8 cellular contexts compared by ENCODE assay signal in the genomic region with DNA sequence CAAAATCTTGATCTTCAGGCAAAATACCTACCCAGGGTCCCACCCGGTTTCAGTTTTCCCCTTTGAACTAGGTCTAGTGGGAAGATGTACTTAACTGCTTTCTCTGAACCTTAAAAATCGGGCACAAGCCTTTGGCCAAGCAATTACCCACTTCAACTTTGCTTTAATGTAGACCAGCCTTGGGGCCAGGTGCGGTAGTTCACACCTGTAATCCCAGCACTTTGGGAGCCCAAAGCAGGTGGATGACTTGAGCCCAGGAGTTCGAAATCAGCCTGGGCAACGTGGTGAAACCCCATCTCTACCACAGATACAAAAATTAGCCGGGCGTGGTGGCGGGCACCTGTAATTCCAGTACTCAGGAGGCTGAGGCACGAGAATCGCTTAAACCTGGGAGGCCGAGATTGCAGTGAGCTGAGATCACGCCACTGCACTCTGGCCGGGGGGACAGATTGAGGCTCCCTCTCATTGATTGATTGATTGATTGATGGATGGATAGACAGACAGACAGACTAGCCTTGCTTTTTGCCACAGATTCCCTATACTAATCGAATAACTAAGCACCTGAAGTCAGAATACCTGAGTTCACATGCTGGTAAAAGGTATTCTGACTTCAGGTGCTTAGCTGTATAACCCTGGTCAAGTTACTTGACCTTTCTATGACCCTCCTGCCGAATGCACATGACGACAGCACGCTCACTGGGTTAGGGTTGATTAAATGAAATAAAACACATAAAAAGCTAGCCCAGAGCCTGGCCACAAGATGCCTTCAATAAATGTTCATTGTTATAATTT. TPM values are rescaled to one million over a fixed set of nuclear protein-coding genes. Genes with fewer than 3 reads are reported as not detected.
DNase-seq lines count a peak whose midpoint lies in the region; ATAC-seq and TF ChIP-seq lines count a peak whose summit lies in the region.

No MANE protein-coding gene starts in this region.

- CTCF ChIA-PET in WTC11 (lab: Charles Lee): interaction anchor here (4.3 kb wide), 1 partner anchor 21 kb away, joined by 31 read pairs; no protein-coding TSS in a partner anchor

- peaks cover 59% of the 10 kb centered on the region for H3K79me2 ChIP-seq in GM23248 (ENCODE audit: insufficient read depth)

- peak overlapping the region; percentile 91 for H3K4me2 ChIP-seq in GM23248 (ENCODE audit: unreplicated experiment)

- no peaks in the 10 kb centered on the region for H3K9me2 ChIP-seq in GM23248 (ENCODE audit: insufficient read depth)

- no peaks in the 10 kb centered on the region for H3K9me3 Mint-ChIP-seq in WTC11

- H4K20me1 ChIP-seq in GM23248 (ENCODE audit: insufficient read depth): no peaks in the 10 kb centered on the region

- H3K27ac ChIP-seq in GM23248: peak overlapping the region; percentile 89
- H3K27ac ChIP-seq in gastrocnemius medialis: peak overlapping the region; percentile 96 to 100 (median 98)

- H3K27ac Mint-ChIP-seq in WTC11: no peak overlapping the region

- H3K9ac ChIP-seq in GM23248: peak overlapping the region; percentile 95

- in situ Hi-C loops in GM23248 (cut with MboI) (no loop called here), gastrocnemius medialis (cut with MboI; ENCODE audit: low sequenced_read_pairs in 4 of 4) (no loop called here)

- peaks cover 19% of the 10 kb centered on the region for H3K4me1 Mint-ChIP-seq in WTC11

- H2AFZ ChIP-seq in GM23248: 0 out of 2 replicates have a peak overlapping the region, but pooled peaks have one; percentile 58

- peaks cover 5% of the 10 kb centered on the region for H3K27me3 Mint-ChIP-seq in WTC11 (ENCODE audit: low read depth)

- peak overlapping the region; percentile 84 for H3K4me3 Mint-ChIP-seq in WTC11

- DNase-seq in GM23248 (no peak), WTC11 (ENCODE audit: low spot score) (no peak), fibroblast of the aortic adventitia (ENCODE audit: low read depth) (no peak), gastrocnemius medialis (no peak), NCI-H1092 (lab: John Stamatoyannopoulos, UW) (no peak), NCI-H146 treated with DMSO at 0.1 percent for 48 hours (lab: John Stamatoyannopoulos, UW; ENCODE audit: unreplicated experiment) (no peak)

- POLR2A ChIA-PET in WTC11 (lab: Charles Lee): interaction anchor here (0.6 kb wide), 1 partner anchor 331 kb away, joined by 3 read pairs; no protein-coding TSS in a partner anchor

- intact Hi-C loops in gastrocnemius medialis (cut with DNase I; ENCODE audit: low total_unique reads): loop anchor here (1.0 to 5.0 kb wide), 3 partner anchors 20 to 83 kb away; no protein-coding TSS in a partner anchor

- no peaks in the 10 kb centered on the region for H3K9me3 ChIP-seq in GM23248 (ENCODE audit: low read depth)
- no peaks in the 10 kb centered on the region for H3K9me3 ChIP-seq in gastrocnemius medialis

- H3K36me3 ChIP-seq in GM23248 (ENCODE audit: low read depth) (no peaks in the 10 kb centered on the region), gastrocnemius medialis (peaks cover 0 to 5% of the 10 kb centered on the region in 2 donors)

- H3K4me3 ChIP-seq in GM23248: peak overlapping the region; percentile 83
- peak overlapping the region; percentile 85 for H3K4me3 ChIP-seq in fibroblast of the aortic adventitia (ENCODE audit: low read depth, low read length)
- H3K4me3 ChIP-seq in gastrocnemius medialis: peak overlapping the region; percentile 72 to 92 (median 80)

- no peak for TF ChIP-seq POLR2A in gastrocnemius medialis (IDR thresholded peaks at IDR 0.05)

- no peak for ATAC-seq in WTC11
- peak in 1 of 2 donors; percentile 21 for ATAC-seq in gastrocnemius medialis
- no peak for ATAC-seq in esophagus mucosa
- ATAC-seq in HG03520 (IDR thresholded peaks at IDR 0.05; ENCODE audit: unreplicated experiment): no peak

- peaks cover 20% of the 10 kb centered on the region for H3F3A ChIP-seq in GM23248 (ENCODE audit: insufficient read depth)

- TF ChIP-seq CTCF in WTC11 (IDR thresholded peaks at IDR 0.05) (no peak), fibroblast of the aortic adventitia (IDR thresholded peaks at IDR 0.05; ENCODE audit: insufficient read depth, low read length) (no peak), gastrocnemius medialis (IDR thresholded peaks at IDR 0.05 in 4 of 5, conservative IDR thresholded peaks at IDR 0.05 in 1 of 5) (no peak)

- H3K36me3 Mint-ChIP-seq in WTC11: no peaks in the 10 kb centered on the region

- 72 to 76% methylated on average over 17 of the region's 17 CpGs for WGBS in GM23248 (ENCODE audit: low coverage in 1 of 2, low lambda C conversion rate in 2 of 2, missing lambda C conversion rate in 2 of 2), 2 experiments

- H3K27me3 ChIP-seq in GM23248 (replicated peaks; ENCODE audit: insufficient read depth) (no peaks in the 10 kb centered on the region), gastrocnemius medialis (no peaks in the 10 kb centered on the region)

- H3K4me1 ChIP-seq in GM23248 (ENCODE audit: insufficient read depth): peaks cover 29% of the 10 kb centered on the region
- H3K4me1 ChIP-seq in gastrocnemius medialis: peaks cover 44 to 56% of the 10 kb centered on the region in 2 donors

TF ChIP-seq in WTC11, 78 proteins besides CTCF, POLR2A, EP300 and RAD21:
- TF ChIP-seq ETV6 (CRISPR knock-in tag; IDR thresholded peaks at IDR 0.05): no peak
- no peak for TF ChIP-seq ZNF396 (CRISPR knock-in tag; IDR thresholded peaks at IDR 0.05; ENCODE audit: borderline replicate concordance)
- TF ChIP-seq, protein P1, sequence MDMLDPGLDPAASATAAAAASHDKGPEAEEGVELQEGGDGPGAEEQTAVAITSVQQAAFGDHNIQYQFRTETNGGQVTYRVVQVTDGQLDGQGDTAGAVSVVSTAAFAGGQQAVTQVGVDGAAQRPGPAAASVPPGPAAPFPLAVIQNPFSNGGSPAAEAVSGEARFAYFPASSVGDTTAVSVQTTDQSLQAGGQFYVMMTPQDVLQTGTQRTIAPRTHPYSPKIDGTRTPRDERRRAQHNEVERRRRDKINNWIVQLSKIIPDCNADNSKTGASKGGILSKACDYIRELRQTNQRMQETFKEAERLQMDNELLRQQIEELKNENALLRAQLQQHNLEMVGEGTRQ (CRISPR knock-in tag; IDR thresholded peaks at IDR 0.05): no peak
- TF ChIP-seq, protein P2, sequence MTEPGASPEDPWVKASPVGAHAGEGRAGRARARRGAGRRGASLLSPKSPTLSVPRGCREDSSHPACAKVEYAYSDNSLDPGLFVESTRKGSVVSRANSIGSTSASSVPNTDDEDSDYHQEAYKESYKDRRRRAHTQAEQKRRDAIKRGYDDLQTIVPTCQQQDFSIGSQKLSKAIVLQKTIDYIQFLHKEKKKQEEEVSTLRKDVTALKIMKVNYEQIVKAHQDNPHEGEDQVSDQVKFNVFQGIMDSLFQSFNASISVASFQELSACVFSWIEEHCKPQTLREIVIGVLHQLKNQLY (CRISPR knock-in tag; IDR thresholded peaks at IDR 0.05): no peak
- TF ChIP-seq, protein P3, sequence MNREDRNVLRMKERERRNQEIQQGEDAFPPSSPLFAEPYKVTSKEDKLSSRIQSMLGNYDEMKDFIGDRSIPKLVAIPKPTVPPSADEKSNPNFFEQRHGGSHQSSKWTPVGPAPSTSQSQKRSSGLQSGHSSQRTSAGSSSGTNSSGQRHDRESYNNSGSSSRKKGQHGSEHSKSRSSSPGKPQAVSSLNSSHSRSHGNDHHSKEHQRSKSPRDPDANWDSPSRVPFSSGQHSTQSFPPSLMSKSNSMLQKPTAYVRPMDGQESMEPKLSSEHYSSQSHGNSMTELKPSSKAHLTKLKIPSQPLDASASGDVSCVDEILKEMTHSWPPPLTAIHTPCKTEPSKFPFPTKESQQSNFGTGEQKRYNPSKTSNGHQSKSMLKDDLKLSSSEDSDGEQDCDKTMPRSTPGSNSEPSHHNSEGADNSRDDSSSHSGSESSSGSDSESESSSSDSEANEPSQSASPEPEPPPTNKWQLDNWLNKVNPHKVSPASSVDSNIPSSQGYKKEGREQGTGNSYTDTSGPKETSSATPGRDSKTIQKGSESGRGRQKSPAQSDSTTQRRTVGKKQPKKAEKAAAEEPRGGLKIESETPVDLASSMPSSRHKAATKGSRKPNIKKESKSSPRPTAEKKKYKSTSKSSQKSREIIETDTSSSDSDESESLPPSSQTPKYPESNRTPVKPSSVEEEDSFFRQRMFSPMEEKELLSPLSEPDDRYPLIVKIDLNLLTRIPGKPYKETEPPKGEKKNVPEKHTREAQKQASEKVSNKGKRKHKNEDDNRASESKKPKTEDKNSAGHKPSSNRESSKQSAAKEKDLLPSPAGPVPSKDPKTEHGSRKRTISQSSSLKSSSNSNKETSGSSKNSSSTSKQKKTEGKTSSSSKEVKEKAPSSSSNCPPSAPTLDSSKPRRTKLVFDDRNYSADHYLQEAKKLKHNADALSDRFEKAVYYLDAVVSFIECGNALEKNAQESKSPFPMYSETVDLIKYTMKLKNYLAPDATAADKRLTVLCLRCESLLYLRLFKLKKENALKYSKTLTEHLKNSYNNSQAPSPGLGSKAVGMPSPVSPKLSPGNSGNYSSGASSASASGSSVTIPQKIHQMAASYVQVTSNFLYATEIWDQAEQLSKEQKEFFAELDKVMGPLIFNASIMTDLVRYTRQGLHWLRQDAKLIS (CRISPR knock-in tag; IDR thresholded peaks at IDR 0.05; ENCODE audit: borderline replicate concordance): no peak
- TF ChIP-seq, protein P4, sequence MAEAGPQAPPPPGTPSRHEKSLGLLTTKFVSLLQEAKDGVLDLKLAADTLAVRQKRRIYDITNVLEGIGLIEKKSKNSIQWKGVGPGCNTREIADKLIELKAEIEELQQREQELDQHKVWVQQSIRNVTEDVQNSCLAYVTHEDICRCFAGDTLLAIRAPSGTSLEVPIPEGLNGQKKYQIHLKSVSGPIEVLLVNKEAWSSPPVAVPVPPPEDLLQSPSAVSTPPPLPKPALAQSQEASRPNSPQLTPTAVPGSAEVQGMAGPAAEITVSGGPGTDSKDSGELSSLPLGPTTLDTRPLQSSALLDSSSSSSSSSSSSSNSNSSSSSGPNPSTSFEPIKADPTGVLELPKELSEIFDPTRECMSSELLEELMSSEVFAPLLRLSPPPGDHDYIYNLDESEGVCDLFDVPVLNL (CRISPR knock-in tag; IDR thresholded peaks at IDR 0.05; ENCODE audit: borderline replicate concordance, low read depth): no peak
- no peak for TF ChIP-seq TP53 (CRISPR knock-in tag; IDR thresholded peaks at IDR 0.05)
- no peak for TF ChIP-seq NFYB (CRISPR knock-in tag; conservative IDR thresholded peaks at IDR 0.05; ENCODE audit: low read depth)
- no peak for TF ChIP-seq JUN (CRISPR knock-in tag; IDR thresholded peaks at IDR 0.05)
- TF ChIP-seq ZNF416 (CRISPR knock-in tag; IDR thresholded peaks at IDR 0.05): no peak
- TF ChIP-seq ZNF232 (CRISPR knock-in tag; IDR thresholded peaks at IDR 0.05): no peak

RNA-seq across cellular contexts. Expression of a gene that starts 1.8 kb away (rescaled TPM):
- total RNA-seq in GM23248 (2014; rRNA removed; shearing (Covaris generic)): 52.5 and 61.7 TPM in 2 replicates
- 74.5 and 77.8 TPM in 2 replicates for polyA plus RNA-seq in GM23248 (2016; fragmentation: Nextera tagmentation; extraction: Ambion mirVana)
- total RNA-seq in WTC11 (2021) (21.3 to 24.9 TPM (median 21.5 TPM) in 3 replicates), fibroblast of the aortic adventitia (ENCODE audit: low replicate concordance) (80.3 and 121 TPM in 2 replicates), gastrocnemius medialis (100 to 1,000 TPM; 371 to 626 (median 552) TPM), esophagus mucosa (132 TPM)
